Comparison of ENCODE assay signal across 8 cellular contexts in the genomic region with DNA sequence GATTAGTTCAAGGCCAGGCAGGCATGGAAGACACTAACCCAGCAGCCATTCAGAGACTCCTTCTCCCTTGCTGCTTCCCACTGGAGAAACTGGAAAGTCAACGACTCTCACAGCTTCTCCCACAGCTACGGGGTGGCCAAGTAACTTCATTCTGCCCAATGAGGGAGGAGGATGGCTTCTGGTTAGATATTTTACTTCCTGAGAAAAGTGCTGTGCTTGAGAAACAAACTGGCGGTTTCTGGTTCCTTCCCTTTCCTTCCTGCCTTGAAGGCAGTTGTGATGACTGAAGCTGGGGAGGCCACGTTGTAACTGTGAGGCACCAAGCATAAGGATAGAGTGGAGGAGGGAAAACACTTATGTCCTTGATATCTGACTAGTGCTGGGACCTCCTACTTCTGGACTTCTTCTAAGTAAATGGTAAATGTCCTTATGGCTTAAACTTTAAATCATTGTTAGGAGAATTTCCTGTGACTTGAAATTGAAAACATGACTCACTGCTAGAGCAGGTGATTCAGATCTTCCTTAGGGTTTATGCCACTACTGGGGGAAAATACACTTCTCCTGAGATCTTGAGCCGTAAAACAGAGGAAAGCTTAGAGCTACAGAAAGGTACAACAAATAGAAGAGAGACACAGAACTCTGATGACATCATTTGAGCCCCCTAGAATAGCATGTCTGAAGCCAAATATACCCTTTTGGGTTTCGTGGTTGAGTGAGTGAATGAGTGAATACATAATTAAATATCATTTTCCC. TPM values are rescaled to one million over a fixed set of nuclear protein-coding genes. Genes with fewer than 3 reads are reported as not detected.
DNase-seq lines count a peak whose midpoint lies in the region; ATAC-seq and TF ChIP-seq lines count a peak whose summit lies in the region.

No MANE protein-coding gene starts in this region.

- intact Hi-C loops in spleen (cut with DNase I; ENCODE audit: low total_unique reads): no loop called here

- H3K27me3 ChIP-seq in spleen (replicated peaks in 1 of 7): no peaks in the 10 kb centered on the region

- TF ChIP-seq POLR2A in spleen (IDR thresholded peaks at IDR 0.05): no peak

- DNase-seq in HK-2 (ENCODE audit: unreplicated experiment) (peak; percentile 51), epithelial cell of proximal tubule (ENCODE audit: low read depth) (peak; percentile 60), spleen (no peak), NCI-H446 (lab: John Stamatoyannopoulos, UW) (no peak), iPS-NIHi7 (ENCODE audit: extremely low spot score) (no peak), OCI-M2 (lab: John Stamatoyannopoulos, UW; ENCODE audit: unreplicated experiment) (no peak)
- DNase-seq in activated CD4-positive, alpha-beta T cell treated with anti-CD3 and anti-CD28 coated beads for 48 hours: peak; percentile 68

- peak; percentile 24 for ATAC-seq in GM19397 (IDR thresholded peaks at IDR 0.05; ENCODE audit: unreplicated experiment)

- H3K9me3 ChIP-seq in spleen: peaks cover 0 to 10% (median 7%) of the 10 kb centered on the region in 8 donors

- H3K27ac ChIP-seq in spleen: peak overlapping the region; percentile 57 to 90 (median 78)

- WGBS in spleen, 5 donors: 19 to 31% (median 23%) methylated on average over 6 of the region's 6 CpGs

- H3K4me3 ChIP-seq in epithelial cell of proximal tubule (ENCODE audit: low read depth, low read length) (no peak overlapping the region), spleen (peak overlapping the region in 1 of 8 donors; percentile 38)

- H3K4me1 ChIP-seq in spleen: peaks cover 19 to 76% (median 46%) of the 10 kb centered on the region in 6 donors

- TF ChIP-seq CTCF in epithelial cell of proximal tubule (conservative IDR thresholded peaks at IDR 0.05; ENCODE audit: low read depth, low read length) (no peak), spleen (IDR thresholded peaks at IDR 0.05 in 8 of 11, conservative IDR thresholded peaks at IDR 0.05 in 3 of 11) (no peak)

- no peaks in the 10 kb centered on the region for H3K36me3 ChIP-seq in spleen

RNA-seq across cellular contexts. Expression of gene GNPDA1, which starts 3.1 kb away (rescaled TPM):
- total RNA-seq in epithelial cell of proximal tubule: 50.7 and 79.1 TPM in 2 replicates
- 10 to 100 TPM; 26.7 to 35.7 (median 31.7) TPM for total RNA-seq in spleen
- polyA plus RNA-seq in spleen: 10 to 100 TPM; 13.9 to 29.9 (median 19.7) TPM

RNA-seq across cellular contexts. Expression of gene RNF14, which starts 47.1 kb away (rescaled TPM):
- total RNA-seq in epithelial cell of proximal tubule (50.9 and 58.4 TPM in 2 replicates), spleen (10 to 100 TPM; 42.5 to 60.2 (median 45.8) TPM)
- 10 to 100 TPM; 13.6 to 24.3 (median 21.8) TPM for polyA plus RNA-seq in spleen

RNA-seq across cellular contexts. Expression of gene PCDH12, which starts 58.0 kb away (rescaled TPM):
- under 0.01 TPM in 2 replicates for total RNA-seq in epithelial cell of proximal tubule
- total RNA-seq in spleen: 10 to 100 TPM; 21.3 to 72.0 (median 39.5) TPM
- polyA plus RNA-seq in spleen: 1 to 10 TPM; 2.1 to 5.2 (median 3.4) TPM

Comparison
In these comparisons a context has a peak if more than half of its experiments do, and no peak if none do; other contexts are left out.
1. DNase-seq: peak in HK-2 (single experiment), activated CD4-positive, alpha-beta T cell treated with anti-CD3 and anti-CD28 coated beads for 48 hours (single experiment) and epithelial cell of proximal tubule (single experiment); none in spleen (single experiment), NCI-H446 (0 of 2), iPS-NIHi7 (single experiment) and OCI-M2 (single experiment).
2. RNA of gene PCDH12, which starts 58.0 kb away (total RNA-seq): 21.3 to 72.0 TPM in spleen; under 0.01 TPM in epithelial cell of proximal tubule; every median in the first group is over 10 times any median in the second.